In the genomic region with DNA sequence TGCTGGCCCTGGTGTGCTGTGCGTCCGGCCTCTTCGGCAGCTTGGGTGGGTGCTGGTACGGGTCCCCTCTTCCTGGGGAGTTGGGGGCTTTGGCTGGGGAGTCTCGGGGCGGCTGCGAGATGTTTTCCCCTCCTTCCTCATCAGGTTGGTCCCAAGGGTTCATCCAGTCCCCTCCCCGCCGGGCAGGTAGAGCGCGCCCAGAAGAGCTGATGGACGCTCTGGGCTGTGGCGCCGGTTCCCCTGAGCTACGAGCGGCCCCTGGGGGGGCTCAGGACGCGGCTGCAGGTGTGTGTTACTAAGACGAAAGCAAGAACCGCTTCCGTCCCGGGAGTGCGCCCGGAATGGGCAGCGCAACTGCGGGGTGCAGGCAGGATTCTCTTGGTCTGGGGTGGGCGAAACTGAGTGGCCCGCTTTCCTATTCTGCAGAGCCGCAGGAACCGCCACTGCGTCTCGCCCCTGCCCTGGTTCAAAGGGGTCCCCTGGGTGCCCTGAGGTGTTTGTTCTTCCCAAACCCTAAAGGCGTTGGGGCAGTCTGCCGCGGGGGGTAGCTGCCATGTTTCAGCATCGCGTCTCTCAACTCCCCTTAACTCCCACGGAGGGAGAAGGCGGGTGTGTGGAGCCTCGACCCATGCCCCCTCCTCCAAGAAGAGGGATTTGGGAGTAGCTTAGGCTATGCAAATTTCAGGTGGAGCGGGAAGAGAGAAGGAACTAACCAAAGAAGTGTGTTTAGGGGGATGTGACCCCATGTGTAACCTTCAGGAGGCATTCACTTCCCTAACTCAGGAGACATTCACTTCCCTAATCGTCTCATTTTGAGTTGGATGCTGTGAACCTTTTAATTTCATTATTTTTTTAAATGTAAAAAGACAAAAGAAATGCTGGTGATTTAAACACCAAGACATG, we compare ENCODE assay signal across 11 cellular contexts. TPM values are rescaled to one million over a fixed set of nuclear protein-coding genes. Genes with fewer than 3 reads are reported as not detected.
DNase-seq lines count a peak whose midpoint lies in the region; ATAC-seq and TF ChIP-seq lines count a peak whose summit lies in the region.
"Had no signal": no experiment of that assay in that cellular context is flagged by ENCODE, and none has a peak within 500 bp of the region (broad histone marks: within the 10 kb centered on the region; RNA-seq: fewer than 3 reads in every experiment).

No MANE protein-coding gene starts in this region.

- H3K4me1 ChIP-seq in CD8-positive, alpha-beta T cell (ENCODE audit: insufficient read depth, low read length) = no peaks in the 10 kb centered on the region
- no peaks in the 10 kb centered on the region for H3K4me1 ChIP-seq in parathyroid adenoma

- POLR2A ChIA-PET in CD8-positive, alpha-beta T cell (lab: Charles Lee) = no interaction called here
- POLR2A ChIA-PET in CD4-positive, alpha-beta T cell (lab: Charles Lee) = no interaction called here

- DNase-seq in CD8-positive, alpha-beta T cell = no peak
- DNase-seq in MV-4-11 (lab: John Stamatoyannopoulos, UW) (peak; percentile 14), endothelial cell (ENCODE audit: low spot score) (no peak), LoVo (ENCODE audit: low spot score) (no peak), NCI-H1930 (lab: John Stamatoyannopoulos, UW) (no peak)
- no peak for DNase-seq in CD4-positive, alpha-beta T cell
- DNase-seq: COR-L47; stimulated activated CD4-positive, alpha-beta T cell treated with anti-CD3 and anti-CD28 coated beads, Interleukin-12 subunit alpha, Interleukin-12 subunit beta, amount 100 ng/mL, for 4 hours; T-helper 9 cell had no signal

- no peaks in the 10 kb centered on the region for H3K9me3 ChIP-seq in CD8-positive, alpha-beta T cell (ENCODE audit: low read length)
- no peaks in the 10 kb centered on the region for H3K9me3 ChIP-seq in parathyroid adenoma (ENCODE audit: control insufficient read depth, low read length)
- H3K9me3 ChIP-seq in CD4-positive, alpha-beta T cell (ENCODE audit: control insufficient read depth, low read length) = no peaks in the 10 kb centered on the region

- intact Hi-C loops in CD8-positive, alpha-beta T cell (cut with DNase I, micrococcal nuclease) = loop anchor here in 1 of 2 experiments (10.0 kb wide), 1 partner anchor 361 kb away; no protein-coding TSS in a partner anchor
- intact Hi-C loops in CD4-positive, alpha-beta T cell (cut with DNase I, micrococcal nuclease) = loop anchor here in 1 of 2 experiments (10.0 kb wide), 1 partner anchor 281 kb away; no protein-coding TSS in a partner anchor

- no peak overlapping the region for H3K27ac Mint-ChIP-seq in CD8-positive, alpha-beta T cell
- no peak overlapping the region for H3K27ac Mint-ChIP-seq in endothelial cell (ENCODE audit: unreplicated experiment)
- no peak overlapping the region for H3K27ac Mint-ChIP-seq in CD4-positive, alpha-beta T cell

- H3K9ac ChIP-seq in parathyroid adenoma = no peak overlapping the region

- H2AFZ ChIP-seq in parathyroid adenoma = no peak overlapping the region

- no peaks in the 10 kb centered on the region for H3K9me3 Mint-ChIP-seq in CD8-positive, alpha-beta T cell
- no peaks in the 10 kb centered on the region for H3K9me3 Mint-ChIP-seq in endothelial cell (ENCODE audit: unreplicated experiment)
- no peaks in the 10 kb centered on the region for H3K9me3 Mint-ChIP-seq in CD4-positive, alpha-beta T cell

- H3K79me2 ChIP-seq in parathyroid adenoma = no peaks in the 10 kb centered on the region

- no peak for ATAC-seq in CD8-positive, alpha-beta T cell
- ATAC-seq in GM18909 (IDR thresholded peaks at IDR 0.05; ENCODE audit: poor library complexity, unreplicated experiment) = no peak
- no peak for ATAC-seq in CD4-positive, alpha-beta T cell (ENCODE audit: poor library complexity)

- H3K36me3 ChIP-seq in CD8-positive, alpha-beta T cell (ENCODE audit: insufficient read depth, low read length) = no peaks in the 10 kb centered on the region
- H3K36me3 ChIP-seq in parathyroid adenoma (ENCODE audit: control insufficient read depth, insufficient read depth, low read length) = no peaks in the 10 kb centered on the region

- TF ChIP-seq CTCF in CD8-positive, alpha-beta T cell (IDR thresholded peaks at IDR 0.05) = no peak
- TF ChIP-seq CTCF in endothelial cell (IDR thresholded peaks at IDR 0.05; ENCODE audit: unreplicated experiment) (no peak), parathyroid adenoma (IDR thresholded peaks at IDR 0.05) (no peak)
- TF ChIP-seq CTCF in CD4-positive, alpha-beta T cell (IDR thresholded peaks at IDR 0.05) = no peak

- CTCF ChIA-PET in CD8-positive, alpha-beta T cell (lab: Charles Lee) = no interaction called here
- CTCF ChIA-PET in CD4-positive, alpha-beta T cell (lab: Charles Lee) = no interaction called here

- H3K4me3 ChIP-seq in CD8-positive, alpha-beta T cell (ENCODE audit: low read depth, low read length) = no peak overlapping the region
- no peak overlapping the region for H3K4me3 ChIP-seq in parathyroid adenoma (ENCODE audit: low read depth, low read length)

- peak overlapping the region; percentile 53 for H3K4me2 ChIP-seq in parathyroid adenoma (ENCODE audit: low read length)

- H3K27me3 ChIP-seq in CD8-positive, alpha-beta T cell (ENCODE audit: insufficient read depth, low read length) = peaks cover 3% of the 10 kb centered on the region
- no peaks in the 10 kb centered on the region for H3K27me3 ChIP-seq in parathyroid adenoma (ENCODE audit: control insufficient read depth, insufficient read depth, low read length)
- peaks cover 42% of the 10 kb centered on the region for H3K27me3 ChIP-seq in CD4-positive, alpha-beta T cell (ENCODE audit: control insufficient read depth, insufficient read depth, low read length)

- H3K36me3 Mint-ChIP-seq in CD8-positive, alpha-beta T cell = no peaks in the 10 kb centered on the region
- H3K36me3 Mint-ChIP-seq in endothelial cell (ENCODE audit: low read depth, unreplicated experiment) = peaks cover 3% of the 10 kb centered on the region
- H3K36me3 Mint-ChIP-seq in CD4-positive, alpha-beta T cell (ENCODE audit: low read depth) = no peaks in the 10 kb centered on the region

- H3K4me3 Mint-ChIP-seq in CD8-positive, alpha-beta T cell = peak overlapping the region; percentile 37
- H3K4me3 Mint-ChIP-seq in endothelial cell (ENCODE audit: unreplicated experiment) = peak overlapping the region; percentile 25
- H3K4me3 Mint-ChIP-seq in CD4-positive, alpha-beta T cell = no peak overlapping the region

- H3K27me3 Mint-ChIP-seq in CD8-positive, alpha-beta T cell (ENCODE audit: low read depth) = peaks cover 42% of the 10 kb centered on the region
- peaks cover 9% of the 10 kb centered on the region for H3K27me3 Mint-ChIP-seq in endothelial cell (ENCODE audit: unreplicated experiment)
- peaks cover 65% of the 10 kb centered on the region for H3K27me3 Mint-ChIP-seq in CD4-positive, alpha-beta T cell

- H3K4me1 Mint-ChIP-seq in CD8-positive, alpha-beta T cell (ENCODE audit: low read depth) = peaks cover 11% of the 10 kb centered on the region
- H3K4me1 Mint-ChIP-seq in endothelial cell (ENCODE audit: unreplicated experiment) = no peaks in the 10 kb centered on the region
- H3K4me1 Mint-ChIP-seq in CD4-positive, alpha-beta T cell (ENCODE audit: low read depth) = no peaks in the 10 kb centered on the region

- H3K27ac ChIP-seq in CD8-positive, alpha-beta T cell (ENCODE audit: low read depth, low read length) = no peak overlapping the region
- no peak overlapping the region for H3K27ac ChIP-seq in parathyroid adenoma
- no peak overlapping the region for H3K27ac ChIP-seq in CD4-positive, alpha-beta T cell (ENCODE audit: low read depth, low read length)

RNA-seq across cellular contexts. Expression of gene SLC24A4, which starts 1.2 kb away (rescaled TPM):
- total RNA-seq in CD8-positive, alpha-beta T cell = under 1 TPM in 1 of 2 experiments, not detected in 1; 0.06 TPM
- 1.1 TPM for total RNA-seq in endothelial cell (ENCODE audit: unreplicated experiment)
- total RNA-seq in CD4-positive, alpha-beta T cell = under 1 TPM; 0.11 to 0.19 TPM
